18 cellular contexts compared by ENCODE assay signal in the genomic region with DNA sequence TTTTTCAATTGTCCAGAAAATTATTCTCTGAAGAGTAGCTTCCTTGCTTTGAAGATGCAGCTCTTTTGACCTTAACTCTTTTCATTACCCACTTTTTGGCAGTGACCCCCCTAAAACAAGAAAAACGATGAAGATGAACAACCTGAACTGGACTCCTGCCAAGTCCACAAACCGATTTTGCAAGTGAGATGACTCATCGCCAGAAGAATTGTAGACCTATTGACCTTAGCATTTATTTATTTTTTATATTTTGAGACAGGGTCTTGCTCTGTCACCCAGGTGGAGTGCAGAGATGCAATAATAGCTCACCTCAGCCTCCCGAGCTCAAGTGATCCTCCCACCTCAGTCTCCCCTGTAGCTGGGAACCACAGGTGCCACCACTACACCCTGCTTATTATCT.
DNase-seq lines count a peak whose midpoint lies in the region; ATAC-seq lines count a peak whose summit lies in the region.
"Had no signal": no experiment of that assay in that cellular context is flagged by ENCODE, and none has a peak within 500 bp of the region (broad histone marks: within the 10 kb centered on the region; RNA-seq: fewer than 3 reads in every experiment).

No MANE protein-coding gene starts in this region.

- ATAC-seq in left lobe of liver (peak; percentile 19), HG02852 (IDR thresholded peaks at IDR 0.05; ENCODE audit: unreplicated experiment) (no peak), GM18909 (IDR thresholded peaks at IDR 0.05; ENCODE audit: poor library complexity, unreplicated experiment) (no peak)
- ATAC-seq: heart left ventricle, upper lobe of right lung had no signal

- DNase-seq in Daoy (ENCODE audit: low read depth), result peak; percentile 39
- DNase-seq in M059J (ENCODE audit: low read depth), result peak; percentile 46
- peak; percentile 4 for DNase-seq in astrocyte of the hippocampus (ENCODE audit: low read depth, low spot score)
- DNase-seq in left lobe of liver (ENCODE audit: low spot score), result no peak
- no peak for DNase-seq in NCI-H446 (lab: John Stamatoyannopoulos, UW)
- DNase-seq: activated CD4-positive, alpha-beta T cell treated with anti-CD3 and anti-CD28 coated beads, Interleukin-2, amount 50 U/mL, for 4 hours; activated gamma-delta T cell; activated T-cell treated with anti-CD3 and anti-CD28 coated beads for 4 hours; cortex of kidney; heart left ventricle; NCI-H1417 treated with DMSO at 0.1 percent for 48 hours; NCI-H524; posterior cingulate gyrus; sigmoid colon; T-helper 9 cell; upper lobe of right lung had no signal

Comparison
In these comparisons a context has a peak if more than half of its experiments do, and no peak if none do; other contexts are left out.
1. DNase-seq: peak in Daoy (single experiment), M059J (single experiment) and astrocyte of the hippocampus (single experiment); none in left lobe of liver (single experiment) and NCI-H446 (0 of 2).